32 cellular contexts compared by ENCODE assay signal in the genomic region with DNA sequence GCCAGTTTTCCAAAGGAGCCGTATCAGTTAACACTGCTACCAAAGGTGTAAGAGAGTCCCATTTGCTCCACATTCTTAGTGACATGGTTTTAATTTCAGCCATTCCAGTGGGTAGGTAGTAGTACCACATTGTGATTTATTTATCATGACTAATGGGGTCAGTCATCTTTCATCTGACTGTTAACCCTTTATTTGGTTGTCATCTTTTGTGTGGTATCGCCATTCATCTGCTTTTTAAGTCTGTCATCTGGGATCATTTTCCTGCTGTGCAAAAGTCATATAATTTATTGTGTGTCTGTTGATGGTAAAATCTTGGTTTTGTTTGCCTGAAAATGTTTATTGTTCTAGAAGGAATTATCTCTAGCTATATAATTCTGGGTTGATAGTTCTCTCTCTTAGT.
DNase-seq lines count a peak whose midpoint lies in the region; ATAC-seq, FAIRE-seq and TF ChIP-seq lines count a peak whose summit lies in the region.
"Had no signal": no experiment of that assay in that cellular context is flagged by ENCODE, and none has a peak within 500 bp of the region (broad histone marks: within the 10 kb centered on the region; RNA-seq: fewer than 3 reads in every experiment).

No MANE protein-coding gene starts in this region.

- TF ChIP-seq POLR2A in right lobe of liver (IDR thresholded peaks at IDR 0.05), result no peak
- no peak for TF ChIP-seq POLR2A in testis (IDR thresholded peaks at IDR 0.05)

- H3K27me3 ChIP-seq in hepatocyte, result no peaks in the 10 kb centered on the region
- no peaks in the 10 kb centered on the region for H3K27me3 ChIP-seq in right lobe of liver
- H3K27me3 ChIP-seq in testis, result no peaks in the 10 kb centered on the region
- H3K27me3 ChIP-seq: esophagus squamous epithelium, foreskin keratinocyte, suprapubic skin had no signal

- TF ChIP-seq CTCF in hepatocyte (IDR thresholded peaks at IDR 0.05; ENCODE audit: poor library complexity) (no peak), right lobe of liver (IDR thresholded peaks at IDR 0.05) (no peak), testis (IDR thresholded peaks at IDR 0.05) (no peak)

- H3K79me2 ChIP-seq in hepatocyte, result peaks cover 42% of the 10 kb centered on the region

- FAIRE-seq in urothelium cell line (lab: Jason Lieb, UNC), result peak; percentile 97
- FAIRE-seq: endometrium, TTC549 had no signal

- H3K9me3 Mint-ChIP-seq in activated CD4-positive, alpha-beta T cell treated with anti-CD3 and anti-CD28 coated beads, Interleukin-2, amount 10 ng/mL, durations not matched to agents 7 days and 5 days, result peaks cover 8% of the 10 kb centered on the region
- H3K9me3 Mint-ChIP-seq: dendritic cell treated with granulocyte-macrophage colony-stimulating factor and Interleukin-4, amounts not matched to agents 40 ng/mL and 50 ng/mL, for 4 days had no signal

- intact Hi-C loops in right lobe of liver (cut with DNase I) (no loop called here), testis (cut with DNase I; ENCODE audit: low total_unique reads) (no loop called here)

- peak overlapping the region; percentile 77 for H3K27ac ChIP-seq in hepatocyte
- no peak overlapping the region for H3K27ac ChIP-seq in right lobe of liver
- H3K27ac ChIP-seq in testis, result no peak overlapping the region
- H3K27ac ChIP-seq: C4-2B, esophagus squamous epithelium, foreskin keratinocyte, suprapubic skin had no signal

- H3K4me3 Mint-ChIP-seq in activated CD4-positive, alpha-beta T cell treated with anti-CD3 and anti-CD28 coated beads, Interleukin-2, amount 10 ng/mL, durations not matched to agents 7 days and 5 days, result no peak overlapping the region
- H3K4me3 Mint-ChIP-seq: activated CD8-positive, alpha-beta memory T cell treated with anti-CD3 and anti-CD28 coated beads, Interleukin-2, amount 10 ng/mL, durations not matched to agents 7 days and 5 days; activated naive CD4-positive, alpha-beta T cell treated with anti-CD3 and anti-CD28 coated beads for 36 hours; brain; dendritic cell treated with granulocyte-macrophage colony-stimulating factor and Interleukin-4, amounts not matched to agents 40 ng/mL and 50 ng/mL, for 4 days; naive thymus-derived CD8-positive, alpha-beta T cell; T-helper 17 cell had no signal

- CTCF ChIA-PET in activated CD4-positive, alpha-beta T cell treated with anti-CD3 and anti-CD28 coated beads, Interleukin-2, amount 10 ng/mL, durations not matched to agents 7 days and 5 days (lab: Charles Lee), result no interaction called here

- POLR2A ChIA-PET in activated CD4-positive, alpha-beta T cell treated with anti-CD3 and anti-CD28 coated beads, Interleukin-2, amount 10 ng/mL, durations not matched to agents 7 days and 5 days (lab: Charles Lee), result no interaction called here

- peak overlapping the region; percentile 64 for H3K27ac Mint-ChIP-seq in activated CD4-positive, alpha-beta T cell treated with anti-CD3 and anti-CD28 coated beads, Interleukin-2, amount 10 ng/mL, durations not matched to agents 7 days and 5 days
- H3K27ac Mint-ChIP-seq: activated CD8-positive, alpha-beta memory T cell treated with anti-CD3 and anti-CD28 coated beads, Interleukin-2, amount 10 ng/mL, durations not matched to agents 7 days and 5 days; activated naive CD4-positive, alpha-beta T cell treated with anti-CD3 and anti-CD28 coated beads for 36 hours; brain; dendritic cell treated with granulocyte-macrophage colony-stimulating factor and Interleukin-4, amounts not matched to agents 40 ng/mL and 50 ng/mL, for 4 days had no signal

- no peak for ATAC-seq in right lobe of liver
- ATAC-seq: activated CD8-positive, alpha-beta memory T cell treated with anti-CD3 and anti-CD28 coated beads, Interleukin-2, amount 10 ng/mL, durations not matched to agents 7 days and 5 days; foreskin keratinocyte; naive thymus-derived CD8-positive, alpha-beta T cell; T-helper 17 cell had no signal

- H3K36me3 Mint-ChIP-seq in activated CD4-positive, alpha-beta T cell treated with anti-CD3 and anti-CD28 coated beads, Interleukin-2, amount 10 ng/mL, durations not matched to agents 7 days and 5 days (ENCODE audit: low read depth), result peaks cover 19% of the 10 kb centered on the region

- H3K4me3 ChIP-seq in hepatocyte, result no peak overlapping the region
- no peak overlapping the region for H3K4me3 ChIP-seq in right lobe of liver
- no peak overlapping the region for H3K4me3 ChIP-seq in testis
- H3K4me3 ChIP-seq: esophagus squamous epithelium, suprapubic skin had no signal

- H3K27me3 Mint-ChIP-seq in activated CD4-positive, alpha-beta T cell treated with anti-CD3 and anti-CD28 coated beads, Interleukin-2, amount 10 ng/mL, durations not matched to agents 7 days and 5 days, result no peaks in the 10 kb centered on the region
- H3K27me3 Mint-ChIP-seq: activated CD8-positive, alpha-beta memory T cell treated with anti-CD3 and anti-CD28 coated beads, Interleukin-2, amount 10 ng/mL, durations not matched to agents 7 days and 5 days; brain; dendritic cell treated with granulocyte-macrophage colony-stimulating factor and Interleukin-4, amounts not matched to agents 40 ng/mL and 50 ng/mL, for 4 days; naive thymus-derived CD8-positive, alpha-beta T cell; T-helper 17 cell had no signal

- DNase-seq in activated CD4-positive, alpha-beta T cell treated with anti-CD3 and anti-CD28 coated beads, Interleukin-2, amount 10 ng/mL, durations not matched to agents 7 days and 5 days, result no peak
- no peak for DNase-seq in activated CD4-positive, alpha-beta T cell treated with anti-CD3 and anti-CD28 coated beads, Interleukin-2, amount 50 U/mL, for 1 hour
- peak; percentile 71 for DNase-seq in NCI-H2227 treated with DMSO at 0.1 percent for 48 hours (lab: John Stamatoyannopoulos, UW)
- no peak for DNase-seq in hepatocyte (ENCODE audit: low spot score)
- peak; percentile 14 for DNase-seq in urothelium cell line (ENCODE audit: low spot score)
- no peak for DNase-seq in right lobe of liver
- DNase-seq in testis, result no peak
- no peak for DNase-seq in medulla oblongata (ENCODE audit: extremely low spot score)
- DNase-seq: 8988T; activated CD4-positive, alpha-beta T cell treated with anti-CD3 and anti-CD28 coated beads, Interleukin-2, amount 50 U/mL, for 4 hours; activated CD4-positive, CD25-positive, alpha-beta regulatory T cell; activated CD8-positive, alpha-beta memory T cell treated with anti-CD3 and anti-CD28 coated beads, Interleukin-2, amount 10 ng/mL, durations not matched to agents 7 days and 5 days; activated naive CD4-positive, alpha-beta T cell treated with anti-CD3 and anti-CD28 coated beads for 36 hours; activated T-cell treated with anti-CD3 and anti-CD28 coated beads, Interleukin-2, amount 50 U/mL, for 48 hours; esophagus squamous epithelium; foreskin keratinocyte; GOT3; head of caudate nucleus; KBM-7; MM.1S; naive thymus-derived CD8-positive, alpha-beta T cell; NCI-H1436; NCI-H446; SK-N-SH; stimulated activated naive CD4-positive, alpha-beta T cell treated with Interleukin-2 at 50 U/mL for 16 hours; T-helper 17 cell had no signal

- H3K9me3 ChIP-seq in hepatocyte (ENCODE audit: low read depth) (no peaks in the 10 kb centered on the region), right lobe of liver (no peaks in the 10 kb centered on the region), testis (no peaks in the 10 kb centered on the region)
- H3K9me3 ChIP-seq: esophagus squamous epithelium, SK-N-SH, suprapubic skin had no signal

- H3K4me2 ChIP-seq in hepatocyte, result peak overlapping the region; percentile 8
- H3K4me2 ChIP-seq: SK-N-SH had no signal

- no peaks in the 10 kb centered on the region for H4K20me1 ChIP-seq in hepatocyte (ENCODE audit: insufficient read depth, poor library complexity, severe bottlenecking)

- H2AFZ ChIP-seq in hepatocyte, result no peak overlapping the region

- no peaks in the 10 kb centered on the region for H3K9me2 ChIP-seq in hepatocyte (replicated peaks; ENCODE audit: insufficient read depth)
- H3K9me2 ChIP-seq: SK-N-SH had no signal

- H3K4me1 ChIP-seq in hepatocyte (ENCODE audit: insufficient read depth) (peaks cover 25% of the 10 kb centered on the region), right lobe of liver (no peaks in the 10 kb centered on the region), testis (no peaks in the 10 kb centered on the region)
- H3K4me1 ChIP-seq: esophagus squamous epithelium, foreskin keratinocyte had no signal

- peaks cover 12% of the 10 kb centered on the region for H3K4me1 Mint-ChIP-seq in activated CD4-positive, alpha-beta T cell treated with anti-CD3 and anti-CD28 coated beads, Interleukin-2, amount 10 ng/mL, durations not matched to agents 7 days and 5 days
- H3K4me1 Mint-ChIP-seq: brain had no signal

- whole genome bisulfite sequencing in hepatocyte (ENCODE audit: low lambda C conversion rate, missing lambda C conversion rate), result 81% methylated on average over 2 of the region's 2 CpGs
- WGBS in right lobe of liver (ENCODE audit: insufficient coverage, low coverage, low lambda C conversion rate, missing lambda C conversion rate), result 94% methylated on average over 2 of the region's 2 CpGs
- 94 to 96% methylated on average over 2 of the region's 2 CpGs for WGBS in testis, 2 donors

- H3K36me3 ChIP-seq in hepatocyte (replicated peaks; ENCODE audit: insufficient read depth, low read depth) (no peaks in the 10 kb centered on the region), right lobe of liver (no peaks in the 10 kb centered on the region), testis (ENCODE audit: low read depth, missing control alignments) (no peaks in the 10 kb centered on the region)
- H3K36me3 ChIP-seq: esophagus squamous epithelium, suprapubic skin had no signal

Comparison
In these comparisons a context has a peak if more than half of its experiments do, and no peak if none do; other contexts are left out.
1. DNase-seq: peak in NCI-H2227 treated with DMSO at 0.1 percent for 48 hours (single experiment) and urothelium cell line (single experiment); none in activated CD4-positive, alpha-beta T cell treated with anti-CD3 and anti-CD28 coated beads, Interleukin-2, amount 10 ng/mL, durations not matched to agents 7 days and 5 days (single experiment), activated CD4-positive, alpha-beta T cell treated with anti-CD3 and anti-CD28 coated beads, Interleukin-2, amount 50 U/mL, for 1 hour (single experiment), hepatocyte (single experiment), right lobe of liver (0 of 3), testis (single experiment) and medulla oblongata (single experiment).